In the genomic region with DNA sequence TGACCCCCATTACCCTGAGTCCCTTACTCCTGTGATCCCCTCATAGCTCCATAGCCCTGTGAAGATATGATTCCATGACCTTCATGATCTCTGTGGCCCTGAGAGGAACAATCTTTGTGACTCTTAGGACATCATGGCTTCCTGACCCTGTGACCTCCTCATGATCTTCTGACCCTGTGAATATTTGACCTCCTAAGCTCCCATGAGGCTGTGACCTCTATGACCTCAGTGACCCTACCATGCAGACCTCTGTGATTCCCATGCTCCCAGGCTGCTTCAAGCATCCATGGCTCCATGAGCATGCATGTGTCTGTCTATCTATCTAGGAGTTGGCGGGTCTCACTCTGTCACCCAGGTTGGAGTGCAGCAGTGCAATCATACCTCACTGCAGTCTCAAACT, we compare ENCODE assay signal across 31 cellular contexts. TPM values are rescaled to one million over a fixed set of nuclear protein-coding genes. Genes with fewer than 3 reads are reported as not detected.
DNase-seq lines count a peak whose midpoint lies in the region; TF ChIP-seq lines count a peak whose summit lies in the region.
"Had no signal": no experiment of that assay in that cellular context is flagged by ENCODE, and none has a peak within 500 bp of the region (broad histone marks: within the 10 kb centered on the region; RNA-seq: fewer than 3 reads in every experiment).

No MANE protein-coding gene starts in this region.

- peaks cover 63% of the 10 kb centered on the region for H3K36me3 ChIP-seq in osteoblast (ENCODE audit: insufficient read depth, low read length)

- H3K9me3 ChIP-seq in osteoblast (ENCODE audit: low read depth, low read length) = no peaks in the 10 kb centered on the region
- H3K9me3 ChIP-seq: body of pancreas, esophagus squamous epithelium, gastrocnemius medialis, left lung, neutrophil, psoas muscle, upper lobe of left lung had no signal

- H3K27ac ChIP-seq in RWPE1 (peak overlapping the region; percentile 79), osteoblast (ENCODE audit: low read depth, low read length) (no peak overlapping the region)
- H3K27ac ChIP-seq: neutrophil, psoas muscle, WERI-Rb-1 had no signal

- no peaks in the 10 kb centered on the region for H3K9me3 Mint-ChIP-seq in activated CD4-positive, alpha-beta T cell treated with anti-CD3 and anti-CD28 coated beads, Interleukin-2, amount 10 ng/mL, durations not matched to agents 7 days and 5 days
- H3K9me3 Mint-ChIP-seq: activated naive CD8-positive, alpha-beta T cell treated with anti-CD3 and anti-CD28 coated beads, Interleukin-2, amount 50 U/mL, for 24 hours had no signal

- peaks cover 52% of the 10 kb centered on the region for H3K79me2 ChIP-seq in osteoblast (ENCODE audit: insufficient read depth, low read length)

- CTCF ChIA-PET in activated CD4-positive, alpha-beta T cell treated with anti-CD3 and anti-CD28 coated beads, Interleukin-2, amount 10 ng/mL, durations not matched to agents 7 days and 5 days (lab: Charles Lee) = interaction anchor here (0.7 to 12.3 kb wide), 8 partner anchors 11 to 106 kb away, joined by 3 to 116 read pairs (median 4); partner anchors contain the start of genes ATP6V0D1 and CTCF
- CTCF ChIA-PET in RWPE1 (lab: Yijun Ruan, JAX) = interaction anchor here (0.6 to 0.7 kb wide), 3 partner anchors 128 to 407 kb away, joined by 3 to 8 read pairs (median 4); no protein-coding TSS in a partner anchor

- H2AFZ ChIP-seq in osteoblast (ENCODE audit: low read length) = no peak overlapping the region

- H4K20me1 ChIP-seq in osteoblast (ENCODE audit: insufficient read depth, low read length) = peaks cover 74% of the 10 kb centered on the region

- H3K4me1 Mint-ChIP-seq in activated CD4-positive, alpha-beta T cell treated with anti-CD3 and anti-CD28 coated beads, Interleukin-2, amount 10 ng/mL, durations not matched to agents 7 days and 5 days = peaks cover 41% of the 10 kb centered on the region

- H3K36me3 Mint-ChIP-seq in activated CD4-positive, alpha-beta T cell treated with anti-CD3 and anti-CD28 coated beads, Interleukin-2, amount 10 ng/mL, durations not matched to agents 7 days and 5 days (ENCODE audit: low read depth) = peaks cover 15% of the 10 kb centered on the region

- H3K4me3 Mint-ChIP-seq in activated CD4-positive, alpha-beta T cell treated with anti-CD3 and anti-CD28 coated beads, Interleukin-2, amount 10 ng/mL, durations not matched to agents 7 days and 5 days = no peak overlapping the region
- H3K4me3 Mint-ChIP-seq: activated naive CD8-positive, alpha-beta T cell treated with anti-CD3 and anti-CD28 coated beads, Interleukin-2, amount 50 U/mL, for 24 hours had no signal

- no peak overlapping the region for H3K4me3 ChIP-seq in osteoblast (ENCODE audit: insufficient read depth, low read length)
- H3K4me3 ChIP-seq: body of pancreas, esophagus squamous epithelium, gastrocnemius medialis, left lung, psoas muscle had no signal

- no peaks in the 10 kb centered on the region for H3K27me3 ChIP-seq in osteoblast (ENCODE audit: insufficient read depth, low read length)
- H3K27me3 ChIP-seq: body of pancreas, esophagus squamous epithelium, gastrocnemius medialis, upper lobe of left lung had no signal

- peaks cover 14% of the 10 kb centered on the region for H3K27me3 Mint-ChIP-seq in activated CD4-positive, alpha-beta T cell treated with anti-CD3 and anti-CD28 coated beads, Interleukin-2, amount 10 ng/mL, durations not matched to agents 7 days and 5 days

- TF ChIP-seq CTCF in RWPE1 (conservative IDR thresholded peaks at IDR 0.05; ENCODE audit: low read depth) (no peak), osteoblast (IDR thresholded peaks at IDR 0.05; ENCODE audit: extremely low read depth, low read depth, low read length) (no peak)

- H3K27ac Mint-ChIP-seq in activated CD4-positive, alpha-beta T cell treated with anti-CD3 and anti-CD28 coated beads, Interleukin-2, amount 10 ng/mL, durations not matched to agents 7 days and 5 days = peak overlapping the region; percentile 50
- H3K27ac Mint-ChIP-seq: activated naive CD8-positive, alpha-beta T cell treated with anti-CD3 and anti-CD28 coated beads, Interleukin-2, amount 50 U/mL, for 24 hours had no signal

- DNase-seq in activated CD4-positive, alpha-beta T cell treated with anti-CD3 and anti-CD28 coated beads, Interleukin-2, amount 10 ng/mL, durations not matched to agents 7 days and 5 days = no peak
- DNase-seq in activated CD4-positive, alpha-beta T cell treated with anti-CD3 and anti-CD28 coated beads, Interleukin-2, amount 50 U/mL, for 4 hours = no peak
- no peak for DNase-seq in RWPE1 (ENCODE audit: low spot score)
- DNase-seq in epidermal melanocyte (ENCODE audit: insufficient read length, low spot score) = peak; percentile 13
- DNase-seq in osteoblast (ENCODE audit: insufficient read length, low spot score, missing footprints) = peak; percentile 71
- no peak for DNase-seq in activated CD8-positive, alpha-beta memory T cell treated with anti-CD3 and anti-CD28 coated beads, Interleukin-2, amount 50 U/mL, for 48 hours
- DNase-seq in AG08395 (ENCODE audit: low spot score) = no peak
- no peak for DNase-seq in hepatic stellate cell (ENCODE audit: low spot score)
- DNase-seq: activated CD8-positive, alpha-beta memory T cell treated with anti-CD3 and anti-CD28 coated beads, Interleukin-2, amount 50 U/mL, for 4 hours; activated effector memory CD4-positive, alpha-beta T cell treated with anti-CD3 and anti-CD28 coated beads, Interleukin-2, amount 50 U/mL, for 16 hours; activated naive CD8-positive, alpha-beta T cell treated with anti-CD3 and anti-CD28 coated beads, Interleukin-2, amount 50 U/mL, for 24 hours; effector memory CD4-positive, alpha-beta T cell; esophagus squamous epithelium; gastrocnemius medialis; hypothalamus; left lung; midbrain; NCI-H1048; NCI-H187 treated with DMSO at 0.1 percent for 48 hours; NCI-H526; upper lobe of left lung; WERI-Rb-1 had no signal

- H3K4me1 ChIP-seq in osteoblast (ENCODE audit: insufficient read depth, low read length) = peaks cover 14% of the 10 kb centered on the region

- H3K4me2 ChIP-seq in osteoblast (ENCODE audit: insufficient read depth, low read length) = no peak overlapping the region

- POLR2A ChIA-PET in activated CD4-positive, alpha-beta T cell treated with anti-CD3 and anti-CD28 coated beads, Interleukin-2, amount 10 ng/mL, durations not matched to agents 7 days and 5 days (lab: Charles Lee) = no interaction called here
- POLR2A ChIA-PET in RWPE1 (lab: Yijun Ruan, JAX; ENCODE audit: low non-redundant PET) = no interaction called here

RNA-seq across cellular contexts. Expression of gene RIPOR1, which starts 12.1 kb away (rescaled TPM):
- 10 to 100 TPM; 12.8 to 15.8 TPM for total RNA-seq in activated CD4-positive, alpha-beta T cell treated with anti-CD3 and anti-CD28 coated beads, Interleukin-2, amount 10 ng/mL, durations not matched to agents 7 days and 5 days
- total RNA-seq in osteoblast = 36.6 and 38.0 TPM in 2 replicates

RNA-seq across cellular contexts. Expression of gene CTCF, which starts 21.6 kb away (rescaled TPM):
- 10 to 100 TPM; 87.1 to 98.5 TPM for total RNA-seq in activated CD4-positive, alpha-beta T cell treated with anti-CD3 and anti-CD28 coated beads, Interleukin-2, amount 10 ng/mL, durations not matched to agents 7 days and 5 days
- 29.3 and 31.8 TPM in 2 replicates for total RNA-seq in osteoblast

RNA-seq across cellular contexts. Expression of gene AGRP, which starts 57.4 kb away (rescaled TPM):
- total RNA-seq in activated CD4-positive, alpha-beta T cell treated with anti-CD3 and anti-CD28 coated beads, Interleukin-2, amount 10 ng/mL, durations not matched to agents 7 days and 5 days = not detected
- not detected in 2 replicates for total RNA-seq in osteoblast
- total RNA-seq: A172; body of pancreas; Calu3; Daoy; esophagus squamous epithelium; gastrocnemius medialis; psoas muscle; SK-MEL-5; subcutaneous adipose tissue; T-helper 2 cell treated with Interferon-gamma antibody and Interleukin-4, amounts not matched to agents 100 ng/mL and 5 ng/mL, for 36 hours had no signal

RNA-seq across cellular contexts. Expression of gene ATP6V0D1, which starts 59.8 kb away (rescaled TPM):
- total RNA-seq in activated CD4-positive, alpha-beta T cell treated with anti-CD3 and anti-CD28 coated beads, Interleukin-2, amount 10 ng/mL, durations not matched to agents 7 days and 5 days = 10 to 100 TPM; 52.1 to 60.3 TPM
- total RNA-seq in osteoblast = 146 and 158 TPM in 2 replicates

Comparison
In these comparisons a context has a peak if more than half of its experiments do, and no peak if none do; other contexts are left out.
1. DNase-seq: peak in epidermal melanocyte (single experiment) and osteoblast (single experiment); none in activated CD4-positive, alpha-beta T cell treated with anti-CD3 and anti-CD28 coated beads, Interleukin-2, amount 10 ng/mL, durations not matched to agents 7 days and 5 days (single experiment), activated CD4-positive, alpha-beta T cell treated with anti-CD3 and anti-CD28 coated beads, Interleukin-2, amount 50 U/mL, for 4 hours (0 of 2), RWPE1 (single experiment), activated CD8-positive, alpha-beta memory T cell treated with anti-CD3 and anti-CD28 coated beads, Interleukin-2, amount 50 U/mL, for 48 hours (single experiment), AG08395 (single experiment) and hepatic stellate cell (single experiment).